22 cellular contexts compared by ENCODE assay signal in genomic region chr12:98856897-98857540, GRCh38.
A peak's percentile ranks its signal among the peaks of the same experiment; 100 is the strongest.
DNase-seq lines count a peak whose midpoint lies in the region; ATAC-seq, FAIRE-seq and TF ChIP-seq lines count a peak whose summit lies in the region.
"Had no signal": no experiment of that assay in that cellular context is flagged by ENCODE, and none has a peak within 500 bp of the region (broad histone marks: within the 10 kb centered on the region; RNA-seq: fewer than 3 reads in every experiment).

No MANE protein-coding gene starts in this region.

- DNase-seq in H54 (ENCODE audit: insufficient read length, low spot score) (no peak), PC-3 (peak; percentile 45), epithelial cell of proximal tubule (ENCODE audit: low read depth) (peak; percentile 25), neuronal stem cell (ENCODE audit: low spot score) (peak; percentile 24), H4 (ENCODE audit: low spot score) (no peak), esophagus squamous epithelium (lab: John Stamatoyannopoulos, UW) (no peak), SIG-M5 treated with dmso at 0.1 percent for 504 hours (lab: John Stamatoyannopoulos, UW; ENCODE audit: unreplicated experiment) (no peak), T-helper 17 cell (no peak)
- DNase-seq: activated CD4-positive, alpha-beta T cell treated with anti-CD3 and anti-CD28 coated beads for 1 hour; activated naive CD4-positive, alpha-beta T cell treated with Interleukin-2 at 50 U/mL for 16 hours; DMS 273 treated with DMSO at 0.1 percent for 48 hours; GM23248; hypothalamus; IMR-90; NCI-H2171 treated with DMSO at 0.1 percent for 48 hours; Right ventricle myocardium superior had no signal

- no peak overlapping the region for H3K14ac ChIP-seq in neuronal stem cell (ENCODE audit: low read length)

- H2AFZ ChIP-seq in PC-3 (ENCODE audit: low read length) (no peak overlapping the region), neuronal stem cell (ENCODE audit: low read length) (no peak overlapping the region)
- H2AFZ ChIP-seq: GM23248 had no signal

- 0 out of 2 replicates have a peak, but pooled peaks cover 6% of the 10 kb centered on the region for H3K4me1 ChIP-seq in PC-3 (ENCODE audit: insufficient read depth, low read length)
- H3K4me1 ChIP-seq in neuronal stem cell (ENCODE audit: control insufficient read depth in 2 of 2, insufficient read depth in 1 of 2, low read depth in 1 of 2, low read length in 2 of 2), result peaks cover 5 to 12% of the 10 kb centered on the region in 2 donors
- H3K4me1 ChIP-seq in esophagus squamous epithelium, result no peaks in the 10 kb centered on the region
- H3K4me1 ChIP-seq: right atrium auricular region had no signal

- no peak overlapping the region for H3K23ac ChIP-seq in neuronal stem cell (ENCODE audit: low read depth, low read length, poor library complexity)

- no peak overlapping the region for H3K9ac ChIP-seq in PC-3 (ENCODE audit: low read length)
- H3K9ac ChIP-seq in neuronal stem cell (ENCODE audit: low read depth, low read length, poor library complexity), result no peak overlapping the region
- H3K9ac ChIP-seq: GM23248 had no signal

- WGBS in neuronal stem cell (ENCODE audit: extremely low coverage in 2 of 2, insufficient read length in 2 of 2, insufficient replicate concordance in 1 of 2), 2 donors, result no CpG with 5 or more reads among the region's 4 CpGs
- WGBS in esophagus squamous epithelium, 2 donors, result 47 to 48% methylated on average over 4 of the region's 4 CpGs

- H3K18ac ChIP-seq in neuronal stem cell (ENCODE audit: low read length), result peak overlapping the region; percentile 24

- H3K27ac Mint-ChIP-seq in T-helper 17 cell, result no peak overlapping the region
- H3K27ac Mint-ChIP-seq: B cell; brain; memory B cell; T-helper 1 cell treated with Interleukin-12 subunit alpha and Interleukin-12 subunit beta and Interleukin-4 antibody, amounts not matched to agents 30 μg/mL and 1 μg/mL, for 36 hours had no signal

- H3K27me3 ChIP-seq in PC-3 (ENCODE audit: low read length), result peaks cover 39% of the 10 kb centered on the region; the same call in 1 of the 2 replicates
- H3K27me3 ChIP-seq in neuronal stem cell (ENCODE audit: control insufficient read depth in 3 of 3, insufficient read depth in 3 of 3, low read depth in 1 of 3, low read length in 3 of 3), result no peaks in the 10 kb centered on the region
- H3K27me3 ChIP-seq in esophagus squamous epithelium, result no peaks in the 10 kb centered on the region
- H3K27me3 ChIP-seq: right atrium auricular region had no signal

- intact Hi-C loops in PC-3 (cut with micrococcal nuclease), result no loop called here
- intact Hi-C loops in esophagus squamous epithelium (cut with DNase I), result no loop called here

- TF ChIP-seq CTCF in PC-3 (conservative IDR thresholded peaks at IDR 0.05; ENCODE audit: low read depth, low read length) (no peak), epithelial cell of proximal tubule (conservative IDR thresholded peaks at IDR 0.05; ENCODE audit: low read depth, low read length) (no peak), esophagus squamous epithelium (IDR thresholded peaks at IDR 0.05) (no peak)

- no peak overlapping the region for H2BK12ac ChIP-seq in neuronal stem cell (ENCODE audit: low read length)

- no peaks in the 10 kb centered on the region for H3K79me2 ChIP-seq in PC-3 (ENCODE audit: low read length)

- H2BK120ac ChIP-seq in neuronal stem cell (ENCODE audit: low read depth, low read length), result no peak overlapping the region

- no peaks in the 10 kb centered on the region for H3K9me3 ChIP-seq in PC-3 (ENCODE audit: low read length)
- H3K9me3 ChIP-seq in neuronal stem cell (replicated peaks in 1 of 2; ENCODE audit: control insufficient read depth in 2 of 2, insufficient read depth in 1 of 2, low read depth in 1 of 2, low read length in 2 of 2), result no peaks in the 10 kb centered on the region
- H3K9me3 ChIP-seq in esophagus squamous epithelium, result no peaks in the 10 kb centered on the region
- no peaks in the 10 kb centered on the region for H3K9me3 ChIP-seq in T-helper 17 cell (ENCODE audit: control insufficient read depth, low read length, poor library complexity, severe bottlenecking)
- H3K9me3 ChIP-seq: neutrophil, right atrium auricular region had no signal

- H2AK5ac ChIP-seq in neuronal stem cell (ENCODE audit: low read depth, low read length), result no peak overlapping the region

- no peak overlapping the region for H4K8ac ChIP-seq in neuronal stem cell (ENCODE audit: low read depth, low read length)

- H3K27ac ChIP-seq in PC-3 (ENCODE audit: low read length), result no peak overlapping the region
- H3K27ac ChIP-seq in neuronal stem cell (replicated peaks; ENCODE audit: low read length), result peak overlapping the region; percentile 17
- no peak overlapping the region for H3K27ac ChIP-seq in esophagus squamous epithelium
- H3K27ac ChIP-seq: GM23248, neutrophil, right atrium auricular region had no signal

- no peaks in the 10 kb centered on the region for H3K36me3 Mint-ChIP-seq in T-helper 17 cell (ENCODE audit: low read depth)
- H3K36me3 Mint-ChIP-seq: memory B cell had no signal

- BruUV-seq in PC-3 (replicated peaks; lab: Mats Ljungman, UMichigan), result no TSS peak

- peaks cover 66% of the 10 kb centered on the region for H3K27me3 Mint-ChIP-seq in T-helper 17 cell
- H3K27me3 Mint-ChIP-seq: brain had no signal

- CTCF ChIA-PET in PC-3 (lab: Charles Lee), result no interaction called here

- H2BK15ac ChIP-seq in neuronal stem cell (ENCODE audit: low read length), result no peak overlapping the region

- no peak overlapping the region for H3K4me3 Mint-ChIP-seq in T-helper 17 cell
- H3K4me3 Mint-ChIP-seq: B cell; brain; memory B cell; T-helper 1 cell treated with Interleukin-12 subunit alpha and Interleukin-12 subunit beta and Interleukin-4 antibody, amounts not matched to agents 30 μg/mL and 1 μg/mL, for 36 hours had no signal

- H3F3A ChIP-seq in PC-3 (ENCODE audit: low read length, unreplicated experiment), result no peaks in the 10 kb centered on the region

- no peaks in the 10 kb centered on the region for H3K36me3 ChIP-seq in PC-3 (ENCODE audit: low read depth, low read length)
- no peaks in the 10 kb centered on the region for H3K36me3 ChIP-seq in neuronal stem cell (replicated peaks in 1 of 2; ENCODE audit: control insufficient read depth in 2 of 2, insufficient read depth in 2 of 2, low read length in 2 of 2)
- H3K36me3 ChIP-seq in esophagus squamous epithelium, result no peaks in the 10 kb centered on the region
- H3K36me3 ChIP-seq: neutrophil, right atrium auricular region had no signal

- H3K4me3 ChIP-seq in PC-3 (ENCODE audit: low read length) (no peak overlapping the region), epithelial cell of proximal tubule (ENCODE audit: low read depth, low read length) (no peak overlapping the region), neuronal stem cell (ENCODE audit: low read length in 2 of 2) (no peak overlapping the region), esophagus squamous epithelium (no peak overlapping the region)
- H3K4me3 ChIP-seq: GM23248, right atrium auricular region had no signal

- no peaks in the 10 kb centered on the region for H3K79me1 ChIP-seq in neuronal stem cell (ENCODE audit: low read depth, low read length)

- H2BK5ac ChIP-seq in neuronal stem cell (ENCODE audit: low read length), result no peak overlapping the region

- no peak for TF ChIP-seq POLR2A in H54 (IDR thresholded peaks at IDR 0.05; ENCODE audit: low read depth, low read length)
- no peak for TF ChIP-seq POLR2A in esophagus squamous epithelium (IDR thresholded peaks at IDR 0.05)

- peak; percentile 36 for FAIRE-seq in H54 (lab: Jason Lieb, UNC)

- no peaks in the 10 kb centered on the region for H4K20me1 ChIP-seq in PC-3 (ENCODE audit: low read length)

- peak; percentile 64 for ATAC-seq in PC-3
- ATAC-seq in T-helper 17 cell, result no peak

- POLR2A ChIA-PET in PC-3 (lab: Charles Lee; ENCODE audit: unreplicated experiment), result no interaction called here

- H4K91ac ChIP-seq in neuronal stem cell (ENCODE audit: low read depth, low read length, poor library complexity), result no peak overlapping the region

- H3K4me2 ChIP-seq in PC-3 (ENCODE audit: low read length) (peak overlapping the region; percentile 41; the same call in 1 of the 2 replicates), neuronal stem cell (ENCODE audit: insufficient read depth, low read length, poor library complexity, severe bottlenecking) (no peak overlapping the region)

- H3K9me2 ChIP-seq in PC-3 (replicated peaks; ENCODE audit: low read length), result no peaks in the 10 kb centered on the region

- no peaks in the 10 kb centered on the region for H3K4me1 Mint-ChIP-seq in T-helper 17 cell
- H3K4me1 Mint-ChIP-seq: B cell, memory B cell had no signal

- H3K4ac ChIP-seq in neuronal stem cell (ENCODE audit: low read length), result no peak overlapping the region

Comparison
In these comparisons a context has a peak if more than half of its experiments do, and no peak if none do; other contexts are left out.
1. DNase-seq: peak in PC-3 (single experiment), epithelial cell of proximal tubule (single experiment) and neuronal stem cell (single experiment); none in H54 (single experiment), H4 (single experiment), esophagus squamous epithelium (single experiment), SIG-M5 treated with dmso at 0.1 percent for 504 hours (single experiment) and T-helper 17 cell (0 of 3).